In genomic region chr9:4792572-4793411, GRCh38 we compare ENCODE assay signal across 8 cellular contexts. TPM values are rescaled to one million over a fixed set of nuclear protein-coding genes. Genes with fewer than 3 reads are reported as not detected.
DNase-seq lines count a peak whose midpoint lies in the region; ATAC-seq, FAIRE-seq and TF ChIP-seq lines count a peak whose summit lies in the region.

Gene RCL1 (plus strand): TSS chr9:4792944. CDS start chr9:4793092, 148 bp downstream.

- DNase-seq in GM12891 (ENCODE audit: insufficient read length, low spot score) (peak; percentile 93), NCI-H1436 treated with DMSO at 0.1 percent for 48 hours (lab: John Stamatoyannopoulos, UW) (peak; percentile 60), T-cell (peak; percentile 84 to 97 (median 94)), adrenal gland (peak; percentile 95 to 98 (median 97)), heart right ventricle (peak; percentile 93 to 97), posterior cingulate gyrus (peak; percentile 95 to 100 (median 98)), upper lobe of left lung (peak; percentile 98 to 99)

- H3K4me1 ChIP-seq in adrenal gland (replicated peaks in 1 of 2) (peaks cover 14 to 29% of the 10 kb centered on the region in 2 donors), heart right ventricle (peaks cover 0 to 31% (median 19%) of the 10 kb centered on the region in 9 donors), upper lobe of left lung (peaks cover 30 to 53% (median 36%) of the 10 kb centered on the region in 4 donors)

- peak within 1 kb of the TSS; percentile 82 to 95 (median 93) for H3K27ac ChIP-seq in adrenal gland
- peak within 1 kb of the TSS; percentile 42 to 87 (median 84) for H3K27ac ChIP-seq in heart right ventricle
- H3K27ac ChIP-seq in upper lobe of left lung = peak within 1 kb of the TSS; percentile 91 to 92 (median 92)

- FAIRE-seq in GM12891 (lab: Jason Lieb, UNC) = peak; percentile 97

- CTCF ChIA-PET in T-cell (lab: Charles Lee) = interaction anchor here (0.6 to 3.4 kb wide), 8 partner anchors 29 to 1146 kb away, joined by 3 to 25 read pairs (median 8); no protein-coding TSS in a partner anchor

- no peaks in the 10 kb centered on the region for H3K27me3 Mint-ChIP-seq in T-cell

- no peaks in the 10 kb centered on the region for H3K9me3 Mint-ChIP-seq in T-cell

- WGBS in adrenal gland, 4 donors = 0 to 1% (median 1%) methylated on average over 17 to 100 of the region's 100 CpGs
- 1% methylated on average over 100 of the region's 100 CpGs for WGBS in heart right ventricle, 2 donors
- 1 to 2% methylated on average over 12 to 41 of the region's 100 CpGs for WGBS in upper lobe of left lung, 2 donors

- peak within 1 kb of the TSS; percentile 95 to 96 (median 95) for H3K4me3 Mint-ChIP-seq in T-cell

- peak; percentile 97 for ATAC-seq in HG02840 (IDR thresholded peaks at IDR 0.05; ENCODE audit: low FRiP score, unreplicated experiment)
- peak; percentile 92 to 95 (median 92) for ATAC-seq in T-cell (replicated peaks in 1 of 4)
- peak; percentile 99 to 100 (median 99) for ATAC-seq in heart right ventricle
- ATAC-seq in upper lobe of left lung (ENCODE audit: low FRiP score in 2 of 2) = peak; percentile 99

- H3K36me3 Mint-ChIP-seq in T-cell = no peaks in the 10 kb centered on the region

- no peak for TF ChIP-seq EP300 in upper lobe of left lung (IDR thresholded peaks at IDR 0.05)

- H3K9me3 ChIP-seq in adrenal gland (replicated peaks in 1 of 3) (no peaks in the 10 kb centered on the region), heart right ventricle (no peaks in the 10 kb centered on the region), upper lobe of left lung (no peaks in the 10 kb centered on the region)

- intact Hi-C loops in adrenal gland (cut with DNase I) = loop anchor here (10.0 kb wide), 1 partner anchor 192 kb away; the partner anchor contains the start of gene JAK2 (in 2 of the 2)
- intact Hi-C loops in heart right ventricle (cut with DNase I) = loop anchor here in 7 of 10 donors (1.0 to 10.0 kb wide), 5 partner anchors 19 to 192 kb away; partner anchors contain the start of genes JAK2 (in 7 of the 7) and AK3 (in 2 of the 7)
- intact Hi-C loops in posterior cingulate gyrus (cut with DNase I) = loop anchor here (2.0 to 10.0 kb wide), 2 partner anchors 48 to 192 kb away; partner anchors contain the start of genes AK3 and JAK2

- no peaks in the 10 kb centered on the region for H3K27me3 ChIP-seq in adrenal gland
- peaks cover 0 to 2% (median 0%) of the 10 kb centered on the region in 7 donors for H3K27me3 ChIP-seq in heart right ventricle
- no peaks in the 10 kb centered on the region for H3K27me3 ChIP-seq in upper lobe of left lung

- H3K4me3 ChIP-seq in adrenal gland (peak within 1 kb of the TSS; percentile 81 to 98 (median 91)), heart right ventricle (peak within 1 kb of the TSS; percentile 69 to 97 (median 82)), upper lobe of left lung (peak within 1 kb of the TSS; percentile 68 to 99 (median 98))

- POLR2A ChIA-PET in T-cell (lab: Charles Lee) = interaction anchor here in 1 of 2 donors (0.6 to 1.0 kb wide), 7 partner anchors 34 to 1266 kb away, joined by 3 to 4 read pairs (median 3); partner anchors contain the start of genes AK3 and CDC37L1

- H3K4me1 Mint-ChIP-seq in T-cell = peaks cover 41 to 53% (median 46%) of the 10 kb centered on the region in 3 donors

- H3K27ac Mint-ChIP-seq in T-cell = peak within 1 kb of the TSS; percentile 92

- no peak for TF ChIP-seq CTCF in adrenal gland (IDR thresholded peaks at IDR 0.05)
- no peak for TF ChIP-seq CTCF in heart right ventricle (IDR thresholded peaks at IDR 0.05)
- TF ChIP-seq CTCF in upper lobe of left lung (IDR thresholded peaks at IDR 0.05) = no peak

- TF ChIP-seq POLR2A in GM12891 (IDR thresholded peaks at IDR 0.05; ENCODE audit: low read depth, low read length) (peak; percentile 70), adrenal gland (IDR thresholded peaks at IDR 0.05) (peak; percentile 53 to 91), upper lobe of left lung (IDR thresholded peaks at IDR 0.05) (peak in 3 of 4 donors; percentile 46 to 80 (median 78))

- H3K36me3 ChIP-seq in adrenal gland (replicated peaks in 1 of 2) (no peaks in the 10 kb centered on the region), heart right ventricle (no peaks in the 10 kb centered on the region), upper lobe of left lung (no peaks in the 10 kb centered on the region)

TF ChIP-seq in GM12891, 5 proteins besides CTCF, POLR2A, EP300 and RAD21:
- no peak for TF ChIP-seq POU2F2 (IDR thresholded peaks at IDR 0.05; ENCODE audit: low read depth, low read length)
- peak; percentile 79 for TF ChIP-seq POLR2AphosphoS5 (IDR thresholded peaks at IDR 0.05; ENCODE audit: low read depth, low read length)
- 0 out of 2 replicates have a peak, but pooled peaks have one; percentile 53 for TF ChIP-seq TAF1 (IDR thresholded peaks at IDR 0.05; ENCODE audit: low read depth, low read length)
- no peak; the same call in 1 of the 2 replicates for TF ChIP-seq SPI1 (IDR thresholded peaks at IDR 0.05; ENCODE audit: low read depth, low read length)
- TF ChIP-seq PAX5 (IDR thresholded peaks at IDR 0.05; ENCODE audit: insufficient read depth, low read length, severe bottlenecking) = no peak

RNA-seq across cellular contexts. Expression of gene RCL1, which starts in this region (rescaled TPM):
- 15.3 TPM for polyA plus RNA-seq in GM12891 (2012; ENCODE audit: low read depth, missing spikeins)
- total RNA-seq in T-cell (10 to 100 TPM; 22.0 to 38.7 (median 24.2) TPM), adrenal gland (10 to 100 TPM; 16.9 to 33.4 (median 24.5) TPM), heart right ventricle (1 to 10 TPM; 4.8 to 9.9 (median 6.8) TPM), upper lobe of left lung (10 to 100 TPM; 20.8 to 63.9 (median 30.1) TPM)
- polyA plus RNA-seq in adrenal gland (10 to 100 TPM; 15.4 to 22.6 (median 17.9) TPM), heart right ventricle (1 to 10 TPM; 5.3 to 7.2 TPM)

Comparison
In these comparisons a context has a peak if more than half of its experiments do, and no peak if none do; other contexts are left out.
1. Peak in every context shown above with its lines: DNase-seq, ATAC-seq, H3K4me3 ChIP-seq and H3K27ac ChIP-seq.